Comparison of ENCODE assay signal across 13 cellular contexts in genomic region chr10:77160679-77161078, GRCh38.
DNase-seq lines count a peak whose midpoint lies in the region; ATAC-seq, FAIRE-seq and TF ChIP-seq lines count a peak whose summit lies in the region.
"Had no signal": no experiment of that assay in that cellular context is flagged by ENCODE, and none has a peak within 500 bp of the region (broad histone marks: within the 10 kb centered on the region; RNA-seq: fewer than 3 reads in every experiment).

No MANE protein-coding gene starts in this region.

- no peak for TF ChIP-seq RAD21 in HepG2 (CRISPR knock-in tag; IDR thresholded peaks at IDR 0.05)

- H3K9me3 ChIP-seq in esophagus squamous epithelium (no peaks in the 10 kb centered on the region), HepG2 (ENCODE audit: low read length) (no peaks in the 10 kb centered on the region), upper lobe of left lung (no peaks in the 10 kb centered on the region)
- H3K9me3 ChIP-seq: sigmoid colon, thoracic aorta had no signal

- TF ChIP-seq POLR2A in esophagus squamous epithelium (IDR thresholded peaks at IDR 0.05): no peak
- TF ChIP-seq POLR2A in HepG2 (IDR thresholded peaks at IDR 0.05; ENCODE audit: insufficient read depth in 1 of 2, low read depth in 2 of 2, low read length in 2 of 2): no peak
- no peak for TF ChIP-seq POLR2A in upper lobe of left lung (IDR thresholded peaks at IDR 0.05)

- H3K4me2 ChIP-seq in HepG2 (ENCODE audit: low read depth, low read length): no peak overlapping the region

- TF ChIP-seq CTCF in esophagus squamous epithelium (IDR thresholded peaks at IDR 0.05) (no peak), HepG2 (CRISPR knock-in tag; IDR thresholded peaks at IDR 0.05) (no peak), upper lobe of left lung (IDR thresholded peaks at IDR 0.05) (no peak)

- DNase-seq in NCI-H2171 treated with DMSO at 0.1 percent for 48 hours (lab: John Stamatoyannopoulos, UW) (peak; percentile 10), NCI-H2171 (lab: John Stamatoyannopoulos, UW) (no peak), NCI-H748 (lab: John Stamatoyannopoulos, UW; ENCODE audit: unreplicated experiment) (peak; percentile 90), esophagus squamous epithelium (lab: John Stamatoyannopoulos, UW) (no peak), stromal cell of bone marrow (ENCODE audit: low read depth) (peak; percentile 89), HepG2 (ENCODE audit: low spot score) (no peak), upper lobe of left lung (no peak)
- DNase-seq: head of caudate nucleus, sigmoid colon had no signal

- H3K9ac ChIP-seq in HepG2 (ENCODE audit: insufficient read depth, low read depth, low read length): no peak overlapping the region

- in situ Hi-C loops in HepG2 (cut with HindIII; ENCODE audit: extremely low pct_ligation_motif_present, low pct_unique_long_range_greater_than_20kb): loop anchor here (10.0 kb wide), 1 partner anchor 554 kb away; no protein-coding TSS in a partner anchor

- H3K79me2 ChIP-seq in HepG2 (ENCODE audit: insufficient read depth, low read length): no peaks in the 10 kb centered on the region

- no peak overlapping the region for H2AFZ ChIP-seq in HepG2 (ENCODE audit: low read length)

- H3K4me3 ChIP-seq in esophagus squamous epithelium (no peak overlapping the region), HepG2 (replicated peaks in 1 of 3; ENCODE audit: insufficient read depth in 1 of 3, low read depth in 2 of 3, low read length in 3 of 3) (no peak overlapping the region), upper lobe of left lung (no peak overlapping the region)
- H3K4me3 ChIP-seq: sigmoid colon, SK-N-MC, thoracic aorta had no signal

- no peaks in the 10 kb centered on the region for H3K27me3 ChIP-seq in esophagus squamous epithelium
- peaks cover 0 to 1% of the 10 kb centered on the region in 2 experiments; a peak in 1 of 5 replicates for H3K27me3 ChIP-seq in HepG2 (ENCODE audit: control insufficient read depth in 1 of 2, insufficient read depth in 2 of 2, low read length in 2 of 2)
- no peaks in the 10 kb centered on the region for H3K27me3 ChIP-seq in upper lobe of left lung
- H3K27me3 ChIP-seq: sigmoid colon had no signal

- POLR2A ChIA-PET in HepG2 (lab: Yijun Ruan, JAX): no interaction called here

- H3K4me1 ChIP-seq in esophagus squamous epithelium (peaks cover 13 to 29% (median 21%) of the 10 kb centered on the region in 3 donors), HepG2 (ENCODE audit: insufficient read depth, low read length) (no peaks in the 10 kb centered on the region), upper lobe of left lung (peaks cover 0 to 2% (median 0%) of the 10 kb centered on the region in 4 donors)

- CTCF ChIA-PET in HepG2 (lab: Yijun Ruan, JAX; ENCODE audit: low intra/inter-chr PET ratio, low total read pairs): no interaction called here

- 25 to 50% methylated on average over 1 of the region's 1 CpG for WGBS in esophagus squamous epithelium, 2 donors
- WGBS in HepG2 (ENCODE audit: low lambda C conversion rate): 13% methylated on average over 1 of the region's 1 CpG
- WGBS in upper lobe of left lung, 2 donors: 83 to 100% methylated on average over 1 of the region's 1 CpG

- intact Hi-C loops in esophagus squamous epithelium (cut with DNase I): no loop called here
- intact Hi-C loops in HepG2 (cut with micrococcal nuclease; ENCODE audit: unreplicated experiment): loop anchor here (10.0 kb wide), 1 partner anchor 344 kb away; no protein-coding TSS in a partner anchor

- H3K36me3 ChIP-seq in esophagus squamous epithelium: no peaks in the 10 kb centered on the region
- no peaks in the 10 kb centered on the region for H3K36me3 ChIP-seq in HepG2 (replicated peaks in 1 of 2; ENCODE audit: control insufficient read depth in 1 of 2, insufficient read depth in 2 of 2, low read length in 2 of 2)
- H3K36me3 ChIP-seq in upper lobe of left lung: no peaks in the 10 kb centered on the region
- H3K36me3 ChIP-seq: sigmoid colon, thoracic aorta had no signal

- H3K27ac ChIP-seq in esophagus squamous epithelium: peak overlapping the region; percentile 21 to 76 (median 64)
- H3K27ac ChIP-seq in HepG2 (ENCODE audit: extremely low read length, insufficient read depth, low read length): no peak overlapping the region
- no peak overlapping the region for H3K27ac ChIP-seq in upper lobe of left lung
- H3K27ac ChIP-seq: SK-N-MC had no signal

- no peaks in the 10 kb centered on the region for H4K20me1 ChIP-seq in HepG2 (ENCODE audit: insufficient read depth, low read length)

- ATAC-seq in HepG2: no peak
- no peak for ATAC-seq in GM21390 (IDR thresholded peaks at IDR 0.05; ENCODE audit: unreplicated experiment)
- ATAC-seq in upper lobe of left lung (ENCODE audit: low FRiP score in 2 of 2): no peak

- TF ChIP-seq EP300 in HepG2 (IDR thresholded peaks at IDR 0.05; ENCODE audit: low read depth in 2 of 2, low read length in 2 of 2) (no peak), HepG2 (CRISPR knock-in tag; IDR thresholded peaks at IDR 0.05; ENCODE audit: borderline replicate concordance) (no peak), upper lobe of left lung (IDR thresholded peaks at IDR 0.05) (no peak)

- no peak for FAIRE-seq in HepG2 (lab: Jason Lieb, UNC)
- FAIRE-seq: A204.1 had no signal

- no TSS peak for BruUV-seq in HepG2 (replicated peaks; lab: Mats Ljungman, UMichigan)

TF ChIP-seq in HepG2, 621 proteins besides CTCF, POLR2A, EP300 and RAD21 (continues in another document):
- TF ChIP-seq EZH2 (conservative IDR thresholded peaks at IDR 0.05; ENCODE audit: low read depth, low read length): no peak
- TF ChIP-seq POLR2G (IDR thresholded peaks at IDR 0.05; ENCODE audit: low read depth, low read length): no peak
- TF ChIP-seq KDM5B (CRISPR knock-in tag; IDR thresholded peaks at IDR 0.05; ENCODE audit: borderline replicate concordance): no peak
- TF ChIP-seq PAXIP1 (CRISPR knock-in tag; conservative IDR thresholded peaks at IDR 0.05): no peak
- no peak for TF ChIP-seq CREB1 (IDR thresholded peaks at IDR 0.05)
- TF ChIP-seq CREB1 (CRISPR knock-in tag; IDR thresholded peaks at IDR 0.05): no peak
- no peak for TF ChIP-seq ZBTB7B (CRISPR knock-in tag; IDR thresholded peaks at IDR 0.05)
- no peak for TF ChIP-seq NFKB2 (CRISPR knock-in tag; IDR thresholded peaks at IDR 0.05; ENCODE audit: borderline replicate concordance)
- TF ChIP-seq SP5 (CRISPR knock-in tag; IDR thresholded peaks at IDR 0.05; ENCODE audit: borderline replicate concordance, low read depth): no peak
- TF ChIP-seq ZNF672 (CRISPR knock-in tag; IDR thresholded peaks at IDR 0.05): no peak
- TF ChIP-seq BCLAF1 (IDR thresholded peaks at IDR 0.05): no peak
- no peak for TF ChIP-seq CERS6 (CRISPR knock-in tag; IDR thresholded peaks at IDR 0.05)
- no peak for TF ChIP-seq ZNF451 (CRISPR knock-in tag; IDR thresholded peaks at IDR 0.05)
- no peak for TF ChIP-seq ZSCAN30 (CRISPR knock-in tag; IDR thresholded peaks at IDR 0.05)
- no peak for TF ChIP-seq ZNF446 (CRISPR knock-in tag; IDR thresholded peaks at IDR 0.05)

Comparison
In these comparisons a context has a peak if more than half of its experiments do, and no peak if none do; other contexts are left out.
1. DNase-seq: peak in NCI-H2171 treated with DMSO at 0.1 percent for 48 hours (single experiment), NCI-H748 (single experiment) and stromal cell of bone marrow (single experiment); none in NCI-H2171 (single experiment), esophagus squamous epithelium (single experiment), HepG2 (single experiment) and upper lobe of left lung (0 of 2).
2. H3K27ac ChIP-seq: peak in esophagus squamous epithelium (4 of 4); none in HepG2 (single experiment) and upper lobe of left lung (0 of 4).